Comparison of ENCODE assay signal across 13 cellular contexts in the genomic region with DNA sequence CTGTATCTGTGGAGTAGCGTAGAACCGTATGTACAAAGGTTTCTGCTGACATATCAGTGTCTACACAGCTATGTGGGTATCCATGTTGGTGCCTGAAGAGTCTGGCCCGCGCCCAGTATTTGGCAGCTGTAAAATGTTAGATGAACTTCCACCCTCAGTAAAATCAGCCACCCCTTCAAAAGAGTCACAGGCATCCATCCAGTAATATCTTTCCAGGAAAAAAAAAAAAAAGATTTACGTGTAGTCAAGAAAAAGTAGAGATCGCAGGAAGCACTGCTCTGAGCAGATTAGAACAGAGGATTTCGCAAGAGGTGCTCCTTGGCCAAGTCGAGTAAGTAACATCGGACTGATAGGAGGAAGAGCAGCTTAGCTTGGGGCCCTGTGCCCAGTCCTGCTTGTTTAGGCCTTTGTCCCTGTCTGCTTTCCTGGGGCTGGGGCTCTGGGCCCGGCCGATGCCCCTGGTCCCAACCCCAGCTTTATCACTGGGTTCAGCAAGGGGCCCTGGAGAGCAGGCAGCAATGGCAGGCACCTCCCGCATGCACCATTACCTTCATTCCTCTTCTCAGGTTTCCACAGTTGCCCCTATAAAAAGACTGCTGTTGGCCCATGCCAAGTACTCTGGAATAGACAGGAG. TPM values are rescaled to one million over a fixed set of nuclear protein-coding genes. Genes with fewer than 3 reads are reported as not detected.
DNase-seq lines count a peak whose midpoint lies in the region; ATAC-seq and TF ChIP-seq lines count a peak whose summit lies in the region.
"Had no signal": no experiment of that assay in that cellular context is flagged by ENCODE, and none has a peak within 500 bp of the region (broad histone marks: within the 10 kb centered on the region; RNA-seq: fewer than 3 reads in every experiment).

No MANE protein-coding gene starts in this region.

- no peak overlapping the region for H3K4me3 ChIP-seq in gastroesophageal sphincter
- H3K4me3 ChIP-seq: cardiac muscle cell had no signal

- no peak for TF ChIP-seq CTCF in CD14-positive monocyte (IDR thresholded peaks at IDR 0.05)
- no peak for TF ChIP-seq CTCF in gastroesophageal sphincter (IDR thresholded peaks at IDR 0.05)

- H3K9me3 ChIP-seq in gastroesophageal sphincter, result no peaks in the 10 kb centered on the region

- H3K36me3 Mint-ChIP-seq in CD14-positive monocyte, result peaks cover 48 to 50% of the 10 kb centered on the region in 2 donors
- H3K36me3 Mint-ChIP-seq: CD4-positive, CD25-positive, alpha-beta regulatory T cell had no signal

- H3K27me3 ChIP-seq in gastroesophageal sphincter, result no peaks in the 10 kb centered on the region
- H3K27me3 ChIP-seq: cardiac muscle cell had no signal

- peak overlapping the region; percentile 0 to 71 (median 70) for H3K27ac ChIP-seq in gastroesophageal sphincter
- H3K27ac ChIP-seq: cardiac muscle cell had no signal

- H3K36me3 ChIP-seq in gastroesophageal sphincter, result no peaks in the 10 kb centered on the region
- H3K36me3 ChIP-seq: cardiac muscle cell had no signal

- DNase-seq in CD14-positive monocyte (ENCODE audit: low spot score) (no peak), OCI-M2 (lab: John Stamatoyannopoulos, UW; ENCODE audit: unreplicated experiment) (peak; percentile 56), pons (ENCODE audit: low spot score) (peak; percentile 31), NCI-H748 (lab: John Stamatoyannopoulos, UW; ENCODE audit: unreplicated experiment) (no peak)
- DNase-seq in activated CD4-positive, alpha-beta T cell treated with anti-CD3 and anti-CD28 coated beads, Interleukin-2, amount 50 U/mL, for 1 hour, result no peak
- DNase-seq: activated CD4-positive, alpha-beta memory T cell treated with anti-CD3 and anti-CD28 coated beads, Interleukin-2, amount 10 ng/mL, durations not matched to agents 7 days and 5 days; CD4-positive, CD25-positive, alpha-beta regulatory T cell; NCI-H187 treated with DMSO at 0.1 percent for 48 hours; stimulated activated naive CD4-positive, alpha-beta T cell treated with Interleukin-2 at 50 U/mL for 16 hours had no signal

- peaks cover 0 to 1% (median 0%) of the 10 kb centered on the region in 7 donors for H3K9me3 Mint-ChIP-seq in CD14-positive monocyte
- H3K9me3 Mint-ChIP-seq: activated CD4-positive, alpha-beta memory T cell treated with anti-CD3 and anti-CD28 coated beads, Interleukin-2, amount 10 ng/mL, durations not matched to agents 7 days and 5 days had no signal

- TF ChIP-seq POLR2A in gastroesophageal sphincter (IDR thresholded peaks at IDR 0.05), result no peak

- H3K27ac Mint-ChIP-seq in CD14-positive monocyte, result peak overlapping the region; percentile 87 to 95 (median 89)
- H3K27ac Mint-ChIP-seq: activated CD4-positive, alpha-beta memory T cell treated with anti-CD3 and anti-CD28 coated beads, Interleukin-2, amount 10 ng/mL, durations not matched to agents 7 days and 5 days; CD4-positive, CD25-positive, alpha-beta regulatory T cell had no signal

- peaks cover 68% of the 10 kb centered on the region for H3K4me1 Mint-ChIP-seq in CD14-positive monocyte
- H3K4me1 Mint-ChIP-seq: activated CD4-positive, alpha-beta memory T cell treated with anti-CD3 and anti-CD28 coated beads, Interleukin-2, amount 10 ng/mL, durations not matched to agents 7 days and 5 days had no signal

- no peak for TF ChIP-seq EP300 in gastroesophageal sphincter (IDR thresholded peaks at IDR 0.05)

- 23 to 32% methylated on average over 7 to 11 of the region's 12 CpGs for WGBS in gastroesophageal sphincter (ENCODE audit: low coverage in 1 of 2), 2 donors

- intact Hi-C loops in CD14-positive monocyte (cut with micrococcal nuclease), result loop anchor here in 1 of 2 donors (5.0 kb wide), 1 partner anchor 38 kb away; no protein-coding TSS in a partner anchor

- peaks cover 0 to 4% (median 3%) of the 10 kb centered on the region in 3 donors for H3K27me3 Mint-ChIP-seq in CD14-positive monocyte (ENCODE audit: low read depth in 3 of 3)
- H3K27me3 Mint-ChIP-seq: CD4-positive, CD25-positive, alpha-beta regulatory T cell had no signal

- peak overlapping the region; percentile 39 to 79 for H3K4me3 Mint-ChIP-seq in CD14-positive monocyte
- H3K4me3 Mint-ChIP-seq: activated CD4-positive, alpha-beta memory T cell treated with anti-CD3 and anti-CD28 coated beads, Interleukin-2, amount 10 ng/mL, durations not matched to agents 7 days and 5 days; CD4-positive, CD25-positive, alpha-beta regulatory T cell had no signal

- peak; percentile 87 for ATAC-seq in gastroesophageal sphincter
- ATAC-seq in HG02981 (IDR thresholded peaks at IDR 0.05; ENCODE audit: unreplicated experiment), result no peak
- no peak for ATAC-seq in HG02642 (IDR thresholded peaks at IDR 0.05; ENCODE audit: poor library complexity, unreplicated experiment)

- H3K4me1 ChIP-seq in gastroesophageal sphincter, result peaks cover 0 to 71% (median 16%) of the 10 kb centered on the region in 3 donors

RNA-seq across cellular contexts. Expression of gene DAPK1, which starts 21.2 kb away (rescaled TPM):
- 10 to 100 TPM; 24.1 to 44.4 TPM for polyA plus RNA-seq in CD14-positive monocyte
- 100 to 1,000 TPM in 1 of 4 donors, 10 to 100 TPM in 3; 52.3 to 119 (median 75.3) TPM for total RNA-seq in gastroesophageal sphincter

Comparison
In these comparisons a context has a peak if more than half of its experiments do, and no peak if none do; other contexts are left out.
1. DNase-seq: peak in OCI-M2 (single experiment) and pons (single experiment); none in CD14-positive monocyte (single experiment), activated CD4-positive, alpha-beta T cell treated with anti-CD3 and anti-CD28 coated beads, Interleukin-2, amount 50 U/mL, for 1 hour (single experiment) and NCI-H748 (single experiment).